In the genomic region with DNA sequence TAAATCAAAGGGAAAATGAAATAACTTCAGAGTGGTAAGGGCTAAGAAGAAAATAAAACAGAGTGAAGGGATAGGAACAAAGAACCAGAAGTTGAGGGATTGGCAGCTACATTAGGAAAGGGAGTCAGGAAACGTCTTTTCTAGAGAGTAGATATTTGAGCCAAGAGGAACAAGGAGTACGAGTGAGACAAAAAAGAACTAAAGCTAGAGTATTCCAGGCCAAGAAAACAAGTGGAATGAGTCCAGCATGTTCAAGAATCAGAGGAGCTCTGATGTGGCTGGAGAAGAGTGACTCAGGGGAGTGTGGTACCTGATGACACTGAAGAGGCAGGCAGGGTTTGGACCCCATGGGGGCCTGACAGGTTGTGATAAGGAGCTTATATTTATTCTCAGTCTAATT, we compare ENCODE assay signal across 2 cellular contexts.
TF ChIP-seq lines count a peak whose summit lies in the region.

No MANE protein-coding gene starts in this region.

TF ChIP-seq in IMR-90, 13 proteins besides CTCF, POLR2A, EP300 and RAD21:
- TF ChIP-seq RCOR1 (IDR thresholded peaks at IDR 0.05; ENCODE audit: insufficient replicate concordance, low read length) (no peak), NFE2L2 (IDR thresholded peaks at IDR 0.05; ENCODE audit: low read depth, low read length) (no peak), FOS (IDR thresholded peaks at IDR 0.05; ENCODE audit: low read depth, low read length) (no peak), CHD1 (IDR thresholded peaks at IDR 0.05; ENCODE audit: low read depth, low read length) (no peak), SMC3 (IDR thresholded peaks at IDR 0.05; ENCODE audit: low read depth, low read length) (no peak), MXI1 (IDR thresholded peaks at IDR 0.05; ENCODE audit: borderline replicate concordance, low read depth, low read length) (no peak), CEBPB (IDR thresholded peaks at IDR 0.05; ENCODE audit: low read depth, low read length) (no peak), BHLHE40 (IDR thresholded peaks at IDR 0.05; ENCODE audit: low read depth, low read length) (no peak), MAZ (IDR thresholded peaks at IDR 0.05; ENCODE audit: borderline replicate concordance, low read depth, low read length) (no peak), RFX5 (IDR thresholded peaks at IDR 0.05; ENCODE audit: low read depth, low read length) (no peak), MAFK (IDR thresholded peaks at IDR 0.05; ENCODE audit: low read depth, low read length) (no peak)
- TF ChIP-seq, protein P1, sequence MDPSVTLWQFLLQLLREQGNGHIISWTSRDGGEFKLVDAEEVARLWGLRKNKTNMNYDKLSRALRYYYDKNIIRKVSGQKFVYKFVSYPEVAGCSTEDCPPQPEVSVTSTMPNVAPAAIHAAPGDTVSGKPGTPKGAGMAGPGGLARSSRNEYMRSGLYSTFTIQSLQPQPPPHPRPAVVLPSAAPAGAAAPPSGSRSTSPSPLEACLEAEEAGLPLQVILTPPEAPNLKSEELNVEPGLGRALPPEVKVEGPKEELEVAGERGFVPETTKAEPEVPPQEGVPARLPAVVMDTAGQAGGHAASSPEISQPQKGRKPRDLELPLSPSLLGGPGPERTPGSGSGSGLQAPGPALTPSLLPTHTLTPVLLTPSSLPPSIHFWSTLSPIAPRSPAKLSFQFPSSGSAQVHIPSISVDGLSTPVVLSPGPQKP (IDR thresholded peaks at IDR 0.05; ENCODE audit: borderline replicate concordance, low read depth, low read length) = no peak
- TF ChIP-seq, protein P2, sequence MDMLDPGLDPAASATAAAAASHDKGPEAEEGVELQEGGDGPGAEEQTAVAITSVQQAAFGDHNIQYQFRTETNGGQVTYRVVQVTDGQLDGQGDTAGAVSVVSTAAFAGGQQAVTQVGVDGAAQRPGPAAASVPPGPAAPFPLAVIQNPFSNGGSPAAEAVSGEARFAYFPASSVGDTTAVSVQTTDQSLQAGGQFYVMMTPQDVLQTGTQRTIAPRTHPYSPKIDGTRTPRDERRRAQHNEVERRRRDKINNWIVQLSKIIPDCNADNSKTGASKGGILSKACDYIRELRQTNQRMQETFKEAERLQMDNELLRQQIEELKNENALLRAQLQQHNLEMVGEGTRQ (IDR thresholded peaks at IDR 0.05; ENCODE audit: low read depth, low read length) = no peak

TF ChIP-seq in endothelial cell of umbilical vein, 7 proteins besides CTCF, POLR2A, EP300 and RAD21:
- TF ChIP-seq GATA2 (IDR thresholded peaks at IDR 0.05; ENCODE audit: insufficient read depth, insufficient read length, low read depth, low read length) (no peak), EZH2 (IDR thresholded peaks at IDR 0.05; ENCODE audit: borderline replicate concordance, low read depth, low read length, severe bottlenecking) (no peak), FOS (IDR thresholded peaks at IDR 0.05; ENCODE audit: borderline replicate concordance, insufficient read depth, low read length) (no peak), JUN (IDR thresholded peaks at IDR 0.05; ENCODE audit: borderline replicate concordance, insufficient read depth, insufficient read length, low read depth) (no peak), MYC (IDR thresholded peaks at IDR 0.05; ENCODE audit: low read depth, low read length) (no peak), POLR2AphosphoS5 (IDR thresholded peaks at IDR 0.05; ENCODE audit: insufficient read depth, low read depth, low read length) (no peak)
- TF ChIP-seq, protein P3, sequence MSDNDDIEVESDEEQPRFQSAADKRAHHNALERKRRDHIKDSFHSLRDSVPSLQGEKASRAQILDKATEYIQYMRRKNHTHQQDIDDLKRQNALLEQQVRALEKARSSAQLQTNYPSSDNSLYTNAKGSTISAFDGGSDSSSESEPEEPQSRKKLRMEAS (IDR thresholded peaks at IDR 0.05; ENCODE audit: insufficient read depth, insufficient read length) = no peak
